8 cellular contexts compared by ENCODE assay signal in the genomic region with DNA sequence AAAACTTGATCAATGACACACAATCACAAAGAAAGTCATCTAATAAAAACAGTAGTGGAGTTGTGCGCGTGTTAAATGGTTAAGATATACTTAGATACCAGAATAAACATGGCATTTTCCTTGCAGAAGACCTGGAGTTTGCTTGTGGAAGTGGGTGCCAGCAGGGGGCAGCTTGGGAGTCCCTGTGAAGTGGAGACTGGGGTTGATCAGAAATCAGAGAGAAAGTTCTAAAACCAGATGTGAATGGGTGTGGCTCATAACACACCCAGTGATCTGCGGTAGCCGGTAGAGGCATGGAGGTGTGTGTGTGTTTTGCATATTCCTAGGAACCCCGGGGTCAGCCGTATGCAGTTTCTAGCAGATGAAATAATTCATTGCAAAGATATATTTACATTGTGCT.
DNase-seq lines count a peak whose midpoint lies in the region; TF ChIP-seq lines count a peak whose summit lies in the region.

No MANE protein-coding gene starts in this region.

- no peaks in the 10 kb centered on the region for H4K20me1 ChIP-seq in Loucy (ENCODE audit: insufficient read depth, low read length, poor library complexity, severe bottlenecking)

- H3K9me2 ChIP-seq in Loucy (replicated peaks; ENCODE audit: low read depth, low read length), result no peaks in the 10 kb centered on the region

- no peaks in the 10 kb centered on the region for H3F3A ChIP-seq in Loucy (ENCODE audit: low read depth)

- peaks cover 21% of the 10 kb centered on the region for H3K4me1 ChIP-seq in Loucy (ENCODE audit: insufficient read depth, low read length, poor library complexity, severe bottlenecking)

- H3K4me3 ChIP-seq in AG10803 (ENCODE audit: low read length) (no peak overlapping the region), Loucy (ENCODE audit: low read length, poor library complexity, severe bottlenecking) (no peak overlapping the region), fibroblast of pulmonary artery (replicated peaks; ENCODE audit: low read depth, low read length) (no peak overlapping the region)

- peak; percentile 61 for DNase-seq in AG10803 (ENCODE audit: low read depth)
- DNase-seq in activated T-cell treated with anti-CD3 and anti-CD28 coated beads for 1 hour (ENCODE audit: low read depth), result peak; percentile 52
- DNase-seq in fibroblast of pulmonary artery (ENCODE audit: low read depth), result peak; percentile 51
- DNase-seq in stimulated activated CD4-positive, alpha-beta T cell treated with anti-CD3 and anti-CD28 coated beads, Interleukin-12 subunit alpha, Interleukin-12 subunit beta, amount 100 ng/mL, for 48 hours (ENCODE audit: low read depth in 2 of 3, low spot score in 1 of 3), result peak in 2 of 3 donors; percentile 14 to 25
- DNase-seq in DMS79 (lab: John Stamatoyannopoulos, UW), result no peak
- DNase-seq in NCI-H187 treated with DMSO at 0.1 percent for 48 hours (lab: John Stamatoyannopoulos, UW), result no peak
- DNase-seq in kidney glomerular epithelial cell (lab: John Stamatoyannopoulos, UW), result no peak

- TF ChIP-seq CTCF in AG10803 (conservative IDR thresholded peaks at IDR 0.05; ENCODE audit: low read length), result peak; percentile 73
- peak; percentile 80 for TF ChIP-seq CTCF in Loucy (conservative IDR thresholded peaks at IDR 0.05; ENCODE audit: low read length)
- peak; percentile 47 for TF ChIP-seq CTCF in fibroblast of pulmonary artery (IDR thresholded peaks at IDR 0.05; ENCODE audit: low read length, missing control alignments)

- no peaks in the 10 kb centered on the region for H3K27me3 ChIP-seq in Loucy (ENCODE audit: insufficient read depth, low read length, poor library complexity, severe bottlenecking)

- H3K4me2 ChIP-seq in Loucy (ENCODE audit: low read depth, low read length, poor library complexity, severe bottlenecking), result no peak overlapping the region

- no peaks in the 10 kb centered on the region for H3K36me3 ChIP-seq in Loucy (ENCODE audit: insufficient read depth, low read length)

- no peak overlapping the region for H3K9ac ChIP-seq in Loucy (ENCODE audit: low read depth, low read length, poor library complexity, severe bottlenecking)

- peaks cover 2% of the 10 kb centered on the region; the same call in 1 of the 2 replicates for H3K9me3 ChIP-seq in Loucy (ENCODE audit: insufficient read depth, low read depth, low read length)

- no peaks in the 10 kb centered on the region for H3K79me2 ChIP-seq in Loucy (ENCODE audit: insufficient read depth, low read length)

- no peak overlapping the region for H2AFZ ChIP-seq in Loucy (ENCODE audit: low read length)

Comparison
In these comparisons a context has a peak if more than half of its experiments do, and no peak if none do; other contexts are left out.
1. DNase-seq: peak in AG10803 (single experiment), activated T-cell treated with anti-CD3 and anti-CD28 coated beads for 1 hour (single experiment), fibroblast of pulmonary artery (single experiment) and stimulated activated CD4-positive, alpha-beta T cell treated with anti-CD3 and anti-CD28 coated beads, Interleukin-12 subunit alpha, Interleukin-12 subunit beta, amount 100 ng/mL, for 48 hours (2 of 3); none in DMS79 (single experiment), NCI-H187 treated with DMSO at 0.1 percent for 48 hours (single experiment) and kidney glomerular epithelial cell (single experiment).
2. Peak in every context shown above with its lines, with median percentiles within 50 percentile points of each other: CTCF ChIP-seq.